ENCODE assay signal across 1 cellular context in the genomic region with DNA sequence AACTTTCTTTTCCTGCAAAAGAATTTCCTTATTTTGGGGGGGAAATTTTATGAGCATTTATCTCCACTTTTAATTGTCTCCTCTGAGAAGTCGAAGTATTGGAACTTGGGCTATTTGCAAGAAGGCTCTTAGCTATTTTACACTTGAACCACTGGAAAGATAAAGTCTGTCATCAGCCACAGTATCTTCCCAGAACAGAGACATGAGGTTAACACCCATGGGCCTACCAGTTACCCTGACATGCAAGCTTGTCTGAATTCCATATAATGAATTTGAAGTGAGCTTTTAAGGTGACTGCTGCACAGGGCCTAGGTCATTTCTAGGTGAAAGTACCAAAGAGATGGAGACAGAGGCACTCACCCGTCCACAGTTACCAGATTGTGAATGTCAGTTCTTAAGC.
TF ChIP-seq lines count a peak whose summit lies in the region.

No MANE protein-coding gene starts in this region.

TF ChIP-seq in K562, 482 proteins besides CTCF, POLR2A, EP300 and RAD21 (continued from another document):
- TF ChIP-seq, protein P1, sequence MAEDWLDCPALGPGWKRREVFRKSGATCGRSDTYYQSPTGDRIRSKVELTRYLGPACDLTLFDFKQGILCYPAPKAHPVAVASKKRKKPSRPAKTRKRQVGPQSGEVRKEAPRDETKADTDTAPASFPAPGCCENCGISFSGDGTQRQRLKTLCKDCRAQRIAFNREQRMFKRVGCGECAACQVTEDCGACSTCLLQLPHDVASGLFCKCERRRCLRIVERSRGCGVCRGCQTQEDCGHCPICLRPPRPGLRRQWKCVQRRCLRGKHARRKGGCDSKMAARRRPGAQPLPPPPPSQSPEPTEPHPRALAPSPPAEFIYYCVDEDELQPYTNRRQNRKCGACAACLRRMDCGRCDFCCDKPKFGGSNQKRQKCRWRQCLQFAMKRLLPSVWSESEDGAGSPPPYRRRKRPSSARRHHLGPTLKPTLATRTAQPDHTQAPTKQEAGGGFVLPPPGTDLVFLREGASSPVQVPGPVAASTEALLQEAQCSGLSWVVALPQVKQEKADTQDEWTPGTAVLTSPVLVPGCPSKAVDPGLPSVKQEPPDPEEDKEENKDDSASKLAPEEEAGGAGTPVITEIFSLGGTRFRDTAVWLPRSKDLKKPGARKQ (CRISPR knock-in tag; IDR thresholded peaks at IDR 0.05) = no peak
- TF ChIP-seq ZNF316 (IDR thresholded peaks at IDR 0.05) (no peak), ELF1 (tag; IDR thresholded peaks at IDR 0.05) (no peak), SREBF1 (IDR thresholded peaks at IDR 0.05; ENCODE audit: borderline replicate concordance, low read depth, low read length) (no peak), NFE2 (IDR thresholded peaks at IDR 0.05; ENCODE audit: low read depth) (no peak), ZNF311 (CRISPR knock-in tag; IDR thresholded peaks at IDR 0.05) (no peak), SIX5 (IDR thresholded peaks at IDR 0.05; ENCODE audit: borderline replicate concordance in 1 of 2, insufficient read depth in 1 of 2, low read depth in 1 of 2, low read length in 2 of 2) (no peak), KLF10 (CRISPR knock-in tag; IDR thresholded peaks at IDR 0.05) (no peak)
- TF ChIP-seq, protein P2, sequence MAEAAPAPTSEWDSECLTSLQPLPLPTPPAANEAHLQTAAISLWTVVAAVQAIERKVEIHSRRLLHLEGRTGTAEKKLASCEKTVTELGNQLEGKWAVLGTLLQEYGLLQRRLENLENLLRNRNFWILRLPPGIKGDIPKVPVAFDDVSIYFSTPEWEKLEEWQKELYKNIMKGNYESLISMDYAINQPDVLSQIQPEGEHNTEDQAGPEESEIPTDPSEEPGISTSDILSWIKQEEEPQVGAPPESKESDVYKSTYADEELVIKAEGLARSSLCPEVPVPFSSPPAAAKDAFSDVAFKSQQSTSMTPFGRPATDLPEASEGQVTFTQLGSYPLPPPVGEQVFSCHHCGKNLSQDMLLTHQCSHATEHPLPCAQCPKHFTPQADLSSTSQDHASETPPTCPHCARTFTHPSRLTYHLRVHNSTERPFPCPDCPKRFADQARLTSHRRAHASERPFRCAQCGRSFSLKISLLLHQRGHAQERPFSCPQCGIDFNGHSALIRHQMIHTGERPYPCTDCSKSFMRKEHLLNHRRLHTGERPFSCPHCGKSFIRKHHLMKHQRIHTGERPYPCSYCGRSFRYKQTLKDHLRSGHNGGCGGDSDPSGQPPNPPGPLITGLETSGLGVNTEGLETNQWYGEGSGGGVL (CRISPR knock-in tag; IDR thresholded peaks at IDR 0.05) = no peak
